1 cellular context compared by ENCODE assay signal in the genomic region with DNA sequence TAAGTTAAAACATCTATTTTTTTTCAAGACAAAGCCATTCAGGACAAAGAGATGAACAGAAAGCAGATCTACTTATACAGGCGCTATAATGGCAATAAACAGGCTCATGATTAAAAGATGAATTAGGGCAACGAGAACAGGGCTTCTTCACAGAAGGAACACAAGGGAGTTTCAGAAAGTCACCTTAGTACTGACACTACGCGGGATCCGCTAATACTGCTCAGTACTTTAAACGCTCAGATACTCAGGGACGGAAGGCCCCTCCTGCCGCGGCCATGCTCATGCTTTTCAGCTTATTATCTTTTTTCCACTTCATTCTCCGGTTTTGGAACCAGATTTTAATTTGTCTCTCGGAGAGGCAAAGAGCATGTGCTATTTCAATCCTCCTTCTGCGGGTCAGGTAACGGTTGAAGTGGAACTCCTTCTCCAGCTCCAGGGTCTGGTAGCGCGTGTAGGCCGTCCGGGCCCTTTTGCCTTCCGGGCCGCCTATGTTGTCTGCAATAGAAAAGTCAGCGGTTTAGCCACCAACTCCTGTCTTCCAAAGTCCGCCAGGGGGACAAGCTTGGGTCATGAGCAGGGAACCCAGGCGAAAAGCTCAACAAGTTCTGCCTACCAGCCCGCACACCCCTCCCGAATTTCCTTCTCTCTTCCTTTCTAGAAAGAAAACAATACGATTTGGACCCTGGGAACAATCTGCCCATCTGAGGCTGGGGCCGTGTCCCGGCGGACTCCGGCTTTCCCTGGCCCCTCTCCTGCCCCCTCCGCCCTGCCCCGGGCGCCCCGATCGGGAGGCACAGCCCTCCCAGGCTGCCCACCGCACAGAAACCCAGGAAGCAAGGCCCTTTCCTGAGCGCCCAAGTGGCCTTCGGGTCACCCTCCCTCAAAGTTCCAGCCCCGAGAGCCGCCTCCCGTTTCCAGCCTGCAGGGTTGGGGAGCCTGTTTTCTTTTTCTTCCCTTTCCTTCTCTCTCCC.
TF ChIP-seq lines count a peak whose summit lies in the region.

No MANE protein-coding gene starts in this region.

TF ChIP-seq in liver, 16 proteins besides CTCF, POLR2A, EP300 and RAD21 (continued from another document):
- no peak for TF ChIP-seq REST (IDR thresholded peaks at IDR 0.05)
- TF ChIP-seq HNF4A (conservative IDR thresholded peaks at IDR 0.05), result no peak
- TF ChIP-seq MAX (IDR thresholded peaks at IDR 0.05), result no peak
- no peak for TF ChIP-seq TAF1 (conservative IDR thresholded peaks at IDR 0.05)
- no peak for TF ChIP-seq FOXA1 (IDR thresholded peaks at IDR 0.05)
- no peak for TF ChIP-seq ATF3 (IDR thresholded peaks at IDR 0.05)
